In genomic region chr10:107004362-107004761, GRCh38 we compare ENCODE assay signal across 9 cellular contexts.
"Had no signal": no experiment of that assay in that cellular context is flagged by ENCODE, and none has a peak within 500 bp of the region (broad histone marks: within the 10 kb centered on the region; RNA-seq: fewer than 3 reads in every experiment).

No MANE protein-coding gene starts in this region.

- H3K9ac ChIP-seq: KMS-11 had no signal

- H3K4me3 ChIP-seq: K562 had no signal

- ATAC-seq: HepG2, K562 had no signal

- H3K4me2 ChIP-seq: KMS-11 had no signal

- DNase-seq: IMR-90, KBM-7, KG1 had no signal

- H3K27ac Mint-ChIP-seq: IgD-negative memory B cell had no signal

- FAIRE-seq: HepG2, HTR-8/SVneo, K562 had no signal

- H3K27me3 Mint-ChIP-seq: IgD-negative memory B cell had no signal

- H3K36me3 Mint-ChIP-seq: IgD-negative memory B cell had no signal

- H3K27ac ChIP-seq: HL-60, KMS-11 had no signal
